ENCODE assay signal across 9 cellular contexts in the genomic region with DNA sequence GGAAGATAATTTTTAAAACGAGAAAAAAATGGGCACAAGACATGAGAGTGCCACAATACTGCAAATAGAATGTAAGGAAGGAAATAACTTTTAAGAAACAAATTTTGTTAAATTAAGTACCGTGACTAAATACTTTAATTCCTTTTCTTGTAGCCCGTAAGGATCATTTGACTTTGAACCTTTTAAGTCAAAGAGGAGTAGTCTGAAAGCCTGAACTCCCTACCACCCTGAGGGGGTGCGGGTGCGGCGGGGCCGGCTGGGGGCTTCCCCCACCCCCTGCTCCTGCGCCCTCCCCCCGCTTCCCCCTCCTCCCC. TPM values are rescaled to one million over a fixed set of nuclear protein-coding genes. Genes with fewer than 3 reads are reported as not detected.
A peak's percentile ranks its signal among the peaks of the same experiment; 100 is the strongest.
DNase-seq lines count a peak whose midpoint lies in the region; ATAC-seq, FAIRE-seq and TF ChIP-seq lines count a peak whose summit lies in the region.
"Had no signal": no experiment of that assay in that cellular context is flagged by ENCODE, and none has a peak within 500 bp of the region (broad histone marks: within the 10 kb centered on the region; RNA-seq: fewer than 3 reads in every experiment).

No MANE protein-coding gene starts in this region.

- 3% methylated on average over 7 of the region's 9 CpGs for WGBS in A549 (ENCODE audit: missing lambda C conversion rate)
- WGBS in H1 (ENCODE audit: extremely low coverage in 1 of 2, insufficient coverage in 1 of 2, insufficient read length in 1 of 2, insufficient replicate concordance in 2 of 2, low coverage in 1 of 2, low lambda C conversion rate in 2 of 2, missing lambda C conversion rate in 1 of 2), 2 experiments, result 1% methylated on average over 4 of the region's 9 CpGs; no CpG with 5 or more reads in 1 of the 2 experiments

- TF ChIP-seq RAD21 in A549 (conservative IDR thresholded peaks at IDR 0.05 in 1 of 2, IDR thresholded peaks at IDR 0.05 in 1 of 2), result no peak
- TF ChIP-seq RAD21 in H1 (IDR thresholded peaks at IDR 0.05 in 1 of 2, conservative IDR thresholded peaks at IDR 0.05 in 1 of 2; ENCODE audit: low read depth in 2 of 2, low read length in 2 of 2), result no peak

- no peak for ATAC-seq in A549
- ATAC-seq in natural killer cell treated with Interleukin-12 subunit alpha and Interleukin-12 subunit beta and Interleukin-15 and Interleukin-18, amount 100 ng/mL, for 72 hours, result no peak
- ATAC-seq in GM21529 (IDR thresholded peaks at IDR 0.05; ENCODE audit: unreplicated experiment), result no peak

- H3K56ac ChIP-seq in H1 (replicated peaks; ENCODE audit: insufficient read length, low read depth, low read length), result no peak overlapping the region

- H3K36me3 ChIP-seq in Karpas-422 (ENCODE audit: insufficient read depth, low read length) (no peaks in the 10 kb centered on the region), H1 (ENCODE audit: control insufficient read depth in 2 of 4, insufficient read depth in 4 of 4, low read length in 3 of 4) (peaks cover 0 to under 1% (median 0%) of the 10 kb centered on the region in 4 experiments; a peak in 1 of 8 replicates)

- DNase-seq in A549 (ENCODE audit: low read depth in 1 of 2, low spot score in 1 of 2) (no peak), Karpas-422 (peak; percentile 7), H1 (ENCODE audit: low read depth in 1 of 2, low spot score in 2 of 2) (no peak), urothelium cell line (ENCODE audit: low spot score) (no peak), hippocampal formation (lab: John Stamatoyannopoulos, UW) (no peak)
- no peak for DNase-seq in natural killer cell treated with Interleukin-12 subunit alpha and Interleukin-12 subunit beta and Interleukin-15 and Interleukin-18, amount 100 ng/mL, for 72 hours (ENCODE audit: low spot score)
- DNase-seq in activated CD4-positive, CD25-positive, alpha-beta regulatory T cell treated with anti-CD3 and anti-CD28 coated beads, Interleukin-2, amount 50 U/mL, for 72 hours, result no peak
- DNase-seq: NCI-H1092 had no signal

- H3K27me3 ChIP-seq in Karpas-422 (ENCODE audit: low read length) (no peaks in the 10 kb centered on the region; the same call in 1 of the 2 replicates), H1 (replicated peaks in 1 of 4; ENCODE audit: control insufficient read depth in 3 of 4, extremely low read depth in 1 of 4, insufficient read depth in 3 of 4, low read length in 3 of 4) (no peaks in the 10 kb centered on the region)

- H3K27ac ChIP-seq in A549 (peak overlapping the region; percentile 78 to 96), Karpas-422 (ENCODE audit: low read length) (no peak overlapping the region), H1 (ENCODE audit: low read depth, low read length) (no peak overlapping the region)

- peak overlapping the region; percentile 81 for H3K4me3 Mint-ChIP-seq in natural killer cell treated with Interleukin-12 subunit alpha and Interleukin-12 subunit beta and Interleukin-15 and Interleukin-18, amount 100 ng/mL, for 72 hours

- H3K9me2 ChIP-seq in Karpas-422 (replicated peaks; ENCODE audit: insufficient read depth, low read length), result no peaks in the 10 kb centered on the region

- no peak overlapping the region for H2BK5ac ChIP-seq in H1 (ENCODE audit: low read depth, low read length)

- POLR2A ChIA-PET in A549 (lab: Yijun Ruan, JAX) (interaction anchor here (2.2 kb wide), 1 partner anchor 165 kb away, joined by 8 read pairs; the partner anchor contains the start of gene LTV1), H1 (lab: Charles Lee; ENCODE audit: partially characterized antibody) (interaction anchor here (2.2 to 3.5 kb wide), 2 partner anchors 9 to 12 kb away, joined by 6 to 20 read pairs; no protein-coding TSS in a partner anchor)

- no peak overlapping the region for H4K8ac ChIP-seq in H1 (ENCODE audit: extremely low read depth, insufficient read depth, low read length)

- no peak for TF ChIP-seq CTCF in A549 (IDR thresholded peaks at IDR 0.05)
- TF ChIP-seq CTCF in H1 (IDR thresholded peaks at IDR 0.05; ENCODE audit: control extremely low read depth in 1 of 3, insufficient read depth in 1 of 3, low read depth in 1 of 3, low read length in 3 of 3), result no peak

- H2AFZ ChIP-seq in Karpas-422 (ENCODE audit: low read length), result no peak overlapping the region
- no peak overlapping the region for H2AFZ ChIP-seq in H1 (ENCODE audit: low read length)

- H3K4me3 ChIP-seq in A549 (peak overlapping the region; percentile 50), Karpas-422 (ENCODE audit: low read length) (no peak overlapping the region), H1 (ENCODE audit: extremely low read depth in 1 of 4, insufficient read depth in 2 of 4, low read depth in 3 of 4, low read length in 4 of 4) (peak overlapping the region in 3 of 4 experiments; percentile 17 to 90 (median 75); a peak in 5 of 8 replicates)

- H3K4me1 ChIP-seq in A549 (peaks cover 54% of the 10 kb centered on the region), Karpas-422 (ENCODE audit: low read length) (no peaks in the 10 kb centered on the region), H1 (replicated peaks in 1 of 4; ENCODE audit: control insufficient read depth in 3 of 4, insufficient read depth in 4 of 4, low read length in 3 of 4) (peaks cover 2 to 37% (median 14%) of the 10 kb centered on the region in 4 experiments)

- H2BK20ac ChIP-seq in H1 (ENCODE audit: low read length), result no peak overlapping the region

- FAIRE-seq in A549 (lab: Jason Lieb, UNC) (no peak), H1 (lab: Jason Lieb, UNC) (no peak), urothelium cell line (lab: Jason Lieb, UNC) (no peak)

- H3K9me3 ChIP-seq in A549 (peaks cover 3% of the 10 kb centered on the region; the same call in 1 of the 3 replicates), Karpas-422 (ENCODE audit: low read length) (no peaks in the 10 kb centered on the region), H1 (ENCODE audit: insufficient read depth in 2 of 2, low read depth in 1 of 2, low read length in 1 of 2) (no peaks in the 10 kb centered on the region; a peak in 1 of 4 replicates)

- TF ChIP-seq POLR2A in A549 (IDR thresholded peaks at IDR 0.05; ENCODE audit: low read length) (no peak), H1 (IDR thresholded peaks at IDR 0.05; ENCODE audit: control extremely low read depth in 1 of 2, low read depth in 2 of 2, low read length in 2 of 2) (no peak)

- no peak overlapping the region for H2AK5ac ChIP-seq in H1 (ENCODE audit: low read depth, low read length)

- H3K27ac Mint-ChIP-seq in natural killer cell treated with Interleukin-12 subunit alpha and Interleukin-12 subunit beta and Interleukin-15 and Interleukin-18, amount 100 ng/mL, for 72 hours, result no peak overlapping the region

- H3K27me3 Mint-ChIP-seq in natural killer cell treated with Interleukin-12 subunit alpha and Interleukin-12 subunit beta and Interleukin-15 and Interleukin-18, amount 100 ng/mL, for 72 hours, result peaks cover 6% of the 10 kb centered on the region in 2 donors

- no peaks in the 10 kb centered on the region for H3K23me2 ChIP-seq in H1 (ENCODE audit: low read depth, low read length)

- H4K5ac ChIP-seq in H1 (ENCODE audit: insufficient read length, low read depth, low read length), result peak overlapping the region; percentile 67

- no peak overlapping the region for H3K18ac ChIP-seq in H1 (ENCODE audit: extremely low read depth, low read length)

- no peak overlapping the region for H3K9ac ChIP-seq in Karpas-422 (ENCODE audit: low read length)
- no peak overlapping the region for H3K9ac ChIP-seq in H1 (replicated peaks in 1 of 4; ENCODE audit: extremely low read depth in 1 of 4, low read depth in 3 of 4, low read length in 3 of 4)

- no peak overlapping the region for H3K14ac ChIP-seq in H1 (ENCODE audit: insufficient read length)

- CTCF ChIA-PET in A549 (lab: Yijun Ruan, JAX) (no interaction called here), H1 (lab: Charles Lee; ENCODE audit: partially characterized antibody) (no interaction called here)

- no peak overlapping the region for H2BK15ac ChIP-seq in H1 (ENCODE audit: low read length)

- H2BK12ac ChIP-seq in H1 (ENCODE audit: low read depth, low read length), result no peak overlapping the region

- H4K20me1 ChIP-seq in Karpas-422 (ENCODE audit: insufficient read depth, low read depth, low read length) (no peaks in the 10 kb centered on the region), H1 (replicated peaks in 1 of 2; ENCODE audit: control insufficient read depth in 1 of 2, insufficient read depth in 2 of 2, low read length in 2 of 2) (no peaks in the 10 kb centered on the region)

- H3K4me2 ChIP-seq in A549 (peak overlapping the region; percentile 91), Karpas-422 (ENCODE audit: low read depth, low read length, poor library complexity, severe bottlenecking) (no peak overlapping the region), H1 (ENCODE audit: insufficient read depth in 1 of 2, low read depth in 2 of 2, low read length in 2 of 2) (peak overlapping the region; percentile 56 to 58)

- H3K79me1 ChIP-seq in H1 (ENCODE audit: low read depth, low read length), result no peaks in the 10 kb centered on the region

- H2BK120ac ChIP-seq in H1 (replicated peaks; ENCODE audit: low read depth, low read length), result no peak overlapping the region

- no peak for TF ChIP-seq EP300 in A549 (IDR thresholded peaks at IDR 0.05)
- no peak for TF ChIP-seq EP300 in H1 (IDR thresholded peaks at IDR 0.05; ENCODE audit: borderline replicate concordance in 1 of 2, low read depth in 2 of 2, low read length in 2 of 2)

- no peak overlapping the region for H3K23ac ChIP-seq in H1 (ENCODE audit: insufficient read length)

- H3K4ac ChIP-seq in H1 (replicated peaks; ENCODE audit: insufficient read length, low read depth, low read length), result no peak overlapping the region

- no peaks in the 10 kb centered on the region for H3K9me3 Mint-ChIP-seq in natural killer cell treated with Interleukin-12 subunit alpha and Interleukin-12 subunit beta and Interleukin-15 and Interleukin-18, amount 100 ng/mL, for 72 hours

- peaks cover 13 to 14% of the 10 kb centered on the region in 2 donors for H3K4me1 Mint-ChIP-seq in natural killer cell treated with Interleukin-12 subunit alpha and Interleukin-12 subunit beta and Interleukin-15 and Interleukin-18, amount 100 ng/mL, for 72 hours (ENCODE audit: low read depth in 2 of 2)

- no peaks in the 10 kb centered on the region for H3K79me2 ChIP-seq in Karpas-422 (ENCODE audit: low read length)
- H3K79me2 ChIP-seq in H1 (ENCODE audit: control insufficient read depth in 1 of 2, insufficient read depth in 2 of 2, low read length in 2 of 2), result peaks cover 14 to 43% of the 10 kb centered on the region in 2 experiments

- peak overlapping the region; percentile 25 for H4K91ac ChIP-seq in H1 (replicated peaks; ENCODE audit: insufficient read length, low read length)

- H3K36me3 Mint-ChIP-seq in natural killer cell treated with Interleukin-12 subunit alpha and Interleukin-12 subunit beta and Interleukin-15 and Interleukin-18, amount 100 ng/mL, for 72 hours, result peaks cover 10% of the 10 kb centered on the region

RNA-seq across cellular contexts. Expression of gene PHACTR2, which starts 0.2 kb away (rescaled TPM):
- polyA plus RNA-seq in A549 (2011; rRNA removed), result 7.5 and 10.4 TPM in 2 replicates
- polyA plus RNA-seq in A549 (2012; cell fraction: cytosol; rRNA removed), result 2.0 and 2.2 TPM in 2 replicates
- 0.80 and 1.5 TPM in 2 replicates for polyA plus RNA-seq in A549 (2012; cell fraction: nucleus; rRNA removed)
- polyA plus RNA-seq in A549 (2017; fragmentation: RNase III; extraction: RNeasy Plus Mini Kit Qiagen cat#74134 plus additional on column Dnase treatment), result 2.5 to 3.3 TPM (median 2.9 TPM) in 3 replicates
- 15.8 and 17.6 TPM in 2 replicates for polyA minus RNA-seq in A549 (2011; rRNA and poly(A)+ RNA removed)
- not detected in 2 replicates for total RNA-seq in Karpas-422 (2014; rRNA removed; shearing (Covaris generic); ENCODE audit: low replicate concordance)
- 131 and 136 TPM in 2 replicates for total RNA-seq in H1 (2021; fragmentation: NEBNext Ultra II Directional; extraction: Animal tissue kit (Norgen Biotek cat#: 25700))
- 12.3 and 16.9 TPM in 2 replicates for polyA plus RNA-seq in H1 (2011; rRNA removed)
- polyA plus RNA-seq in H1 (2011; cell fraction: cytosol; rRNA removed), result 17.1 TPM
- 55.0 TPM for polyA plus RNA-seq in H1 (2011; cell fraction: nucleus; rRNA removed)
- polyA plus RNA-seq in H1 (2012, experiment 1 of 2), result 24.5 to 41.1 TPM (median 35.9 TPM) in 4 replicates
- polyA plus RNA-seq in H1 (2012, experiment 2 of 2), result 2.2 TPM
- 94.2 TPM for polyA plus RNA-seq in H1 (2013, experiment 1 of 2)
- 88.2 TPM for polyA plus RNA-seq in H1 (2013, experiment 2 of 2)
- 73.4 and 79.0 TPM in 2 replicates for polyA minus RNA-seq in H1 (2011; rRNA and poly(A)+ RNA removed)
- 45.4 TPM for polyA minus RNA-seq in H1 (2011; cell fraction: cytosol; rRNA and poly(A)+ RNA removed)
- polyA minus RNA-seq in H1 (2011; cell fraction: nucleus; rRNA and poly(A)+ RNA removed), result 142 TPM
- 10 to 100 TPM; 19.9 to 23.6 TPM for total RNA-seq in natural killer cell treated with Interleukin-12 subunit alpha and Interleukin-12 subunit beta and Interleukin-15 and Interleukin-18, amount 100 ng/mL, for 72 hours

Comparison
In these comparisons a context has a peak if more than half of its experiments do, and no peak if none do; other contexts are left out.
1. H3K27ac ChIP-seq: peak in A549 (2 of 2); none in Karpas-422 (single experiment) and H1 (single experiment).
2. RNA of gene PHACTR2, which starts 0.2 kb away (total RNA-seq): 131 to 136 TPM in H1 and 19.9 to 23.6 TPM in natural killer cell treated with Interleukin-12 subunit alpha and Interleukin-12 subunit beta and Interleukin-15 and Interleukin-18, amount 100 ng/mL, for 72 hours; not detected in Karpas-422; every median in the first group is over 10 times any median in the second.